ENCODE assay signal across 26 cellular contexts in genomic region chr18:42784612-42785011, GRCh38.
DNase-seq lines count a peak whose midpoint lies in the region; ATAC-seq, FAIRE-seq and TF ChIP-seq lines count a peak whose summit lies in the region.
"Had no signal": no experiment of that assay in that cellular context is flagged by ENCODE, and none has a peak within 500 bp of the region (broad histone marks: within the 10 kb centered on the region; RNA-seq: fewer than 3 reads in every experiment).

No MANE protein-coding gene starts in this region.

- H3K4me3 Mint-ChIP-seq in nephron = no peak overlapping the region
- H3K4me3 Mint-ChIP-seq: GM23338, H9 had no signal

- in situ Hi-C loops in gastrocnemius medialis (cut with MboI; ENCODE audit: low sequenced_read_pairs in 4 of 4) = no loop called here

- H3K27ac ChIP-seq in kidney (ENCODE audit: low read depth in 2 of 2, low read length in 2 of 2) (no peak overlapping the region), gastrocnemius medialis (no peak overlapping the region), pancreas (no peak overlapping the region)
- H3K27ac ChIP-seq: SJSA1 had no signal

- H3K27ac Mint-ChIP-seq in nephron = peak overlapping the region; percentile 75 to 92 (median 87)
- H3K27ac Mint-ChIP-seq: GM23338, H9 had no signal

- no peak overlapping the region for H3K4me3 ChIP-seq in kidney (ENCODE audit: low read length in 2 of 2)
- H3K4me3 ChIP-seq in gastrocnemius medialis = no peak overlapping the region
- no peak overlapping the region for H3K4me3 ChIP-seq in pancreas
- H3K4me3 ChIP-seq: GM23338, SJSA1 had no signal

- no peak overlapping the region for H3K9ac ChIP-seq in kidney (ENCODE audit: low read length in 2 of 2)

- H3K27me3 Mint-ChIP-seq in nephron (ENCODE audit: low read depth) = no peaks in the 10 kb centered on the region

- TF ChIP-seq CTCF in kidney (IDR thresholded peaks at IDR 0.05; ENCODE audit: borderline replicate concordance, extremely low read depth, insufficient read depth) (no peak), nephron (IDR thresholded peaks at IDR 0.05; ENCODE audit: unreplicated experiment in 3 of 3) (no peak), gastrocnemius medialis (IDR thresholded peaks at IDR 0.05 in 4 of 5, conservative IDR thresholded peaks at IDR 0.05 in 1 of 5) (no peak), pancreas (IDR thresholded peaks at IDR 0.05) (no peak)

- no peaks in the 10 kb centered on the region for H3K27me3 ChIP-seq in gastrocnemius medialis
- peaks cover 0 to 4% (median 0%) of the 10 kb centered on the region in 4 donors for H3K27me3 ChIP-seq in pancreas

- H3K4me1 ChIP-seq in kidney (ENCODE audit: control insufficient read depth in 1 of 2, insufficient read depth in 1 of 2, low read depth in 1 of 2, low read length in 2 of 2) (no peaks in the 10 kb centered on the region), gastrocnemius medialis (no peaks in the 10 kb centered on the region), pancreas (no peaks in the 10 kb centered on the region)
- H3K4me1 ChIP-seq: SJSA1 had no signal

- FAIRE-seq in A204.1 (lab: Jason Lieb, UNC) (peak; percentile 59), RCC 7860 (lab: Jason Lieb, UNC) (peak; percentile 86), kidney (lab: Jason Lieb, UNC) (peak; percentile 49), pancreas (lab: Jason Lieb, UNC) (no peak)
- FAIRE-seq: GM18507 had no signal

- no peaks in the 10 kb centered on the region for H3K36me3 ChIP-seq in kidney (ENCODE audit: control insufficient read depth in 1 of 2, insufficient read depth in 2 of 2, low read length in 2 of 2)
- H3K36me3 ChIP-seq in gastrocnemius medialis = no peaks in the 10 kb centered on the region
- H3K36me3 ChIP-seq in pancreas = no peaks in the 10 kb centered on the region
- H3K36me3 ChIP-seq: SJSA1 had no signal

- H3K4me1 Mint-ChIP-seq in nephron = peaks cover 6% of the 10 kb centered on the region

- H3K36me3 Mint-ChIP-seq in nephron (ENCODE audit: low read depth) = no peaks in the 10 kb centered on the region

- peaks cover 2% of the 10 kb centered on the region for H3K9me3 Mint-ChIP-seq in nephron
- H3K9me3 Mint-ChIP-seq: GM23338 had no signal

- intact Hi-C loops in kidney (cut with DNase I) (no loop called here), gastrocnemius medialis (cut with DNase I; ENCODE audit: low total_unique reads) (no loop called here), pancreas (cut with DNase I) (no loop called here)

- TF ChIP-seq POLR2A in gastrocnemius medialis (IDR thresholded peaks at IDR 0.05) = no peak

- 15 to 25% methylated on average over 2 of the region's 2 CpGs for WGBS in pancreas, 2 donors

- H3K9me3 ChIP-seq in kidney (ENCODE audit: control insufficient read depth in 1 of 2, low read length in 2 of 2) (no peaks in the 10 kb centered on the region), gastrocnemius medialis (no peaks in the 10 kb centered on the region), pancreas (no peaks in the 10 kb centered on the region)
- H3K9me3 ChIP-seq: SJSA1 had no signal

- DNase-seq in RCC 7860 (ENCODE audit: low spot score) (peak; percentile 47), kidney (no peak), NCI-H1930 (lab: John Stamatoyannopoulos, UW) (no peak), gastrocnemius medialis (no peak), dedifferentiated amniotic fluid mesenchymal stem cell (ENCODE audit: extremely low spot score) (no peak), pancreas (no peak)
- DNase-seq: 8988T; DMS53; H9; KBM-7; MV-4-11; NCI-H1105; NCI-H1436 treated with DMSO at 0.1 percent for 48 hours; NCI-H2029; NCI-H446; NCI-H524 treated with DMSO at 0.1 percent for 48 hours; NCI-H82; NK-92 treated with Interleukin-12 subunit alpha and Interleukin-12 subunit beta, amount 100 ng/mL, for 24 hours; PC-3; Right ventricle myocardium superior; RPMI8226 had no signal

- ATAC-seq in gastrocnemius medialis = no peak
- ATAC-seq in pancreas = no peak
- ATAC-seq: GM23338, PC-3 had no signal
